1 cellular context compared by ENCODE assay signal in genomic region chr2:37657471-37657870, GRCh38.
TF ChIP-seq lines count a peak whose summit lies in the region.

No MANE protein-coding gene starts in this region.

TF ChIP-seq in GM12878, 131 proteins besides CTCF, POLR2A, EP300 and RAD21:
- TF ChIP-seq IRF4 (IDR thresholded peaks at IDR 0.05; ENCODE audit: low read depth, low read length) (no peak), ZBTB40 (IDR thresholded peaks at IDR 0.05; ENCODE audit: borderline replicate concordance) (peak; percentile 89)
TF ChIP-seq in GM12878: peak in this region for 1.
